In the genomic region with DNA sequence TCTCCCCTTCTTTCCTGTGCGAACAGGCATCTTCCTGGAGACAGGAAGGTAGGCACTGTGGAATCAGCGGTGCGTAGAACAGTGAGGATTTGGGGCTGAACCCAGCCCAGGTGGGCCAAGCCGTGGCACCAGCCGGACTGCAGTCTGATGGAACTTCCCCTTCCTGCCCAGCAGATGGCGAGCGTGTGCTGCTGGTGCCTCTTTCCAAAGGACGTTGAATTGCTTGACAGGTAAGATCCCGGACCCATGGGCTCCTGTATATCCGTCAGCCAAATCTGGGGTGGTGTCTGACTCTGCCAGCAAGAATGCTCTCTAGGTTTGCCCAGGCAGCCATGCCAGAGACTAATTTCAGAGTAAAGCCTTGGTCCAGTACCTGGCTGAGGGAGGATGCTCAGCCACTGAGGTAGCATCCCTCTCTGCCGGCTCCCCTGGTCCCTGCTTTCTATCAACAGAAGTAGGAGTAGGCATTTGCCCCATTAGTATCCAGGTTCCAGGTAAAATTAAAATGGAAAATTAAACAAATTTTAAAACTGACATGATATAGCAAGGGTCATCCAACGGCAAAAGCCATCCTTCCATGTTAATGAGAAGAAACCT, we compare ENCODE assay signal across 8 cellular contexts. TPM values are rescaled to one million over a fixed set of nuclear protein-coding genes. Genes with fewer than 3 reads are reported as not detected.
DNase-seq lines count a peak whose midpoint lies in the region; ATAC-seq and TF ChIP-seq lines count a peak whose summit lies in the region.

No MANE protein-coding gene starts in this region.

- intact Hi-C loops in vagina (cut with DNase I), result loop anchor here (5.0 kb wide), 1 partner anchor 60 kb away; no protein-coding TSS in a partner anchor

- no peak overlapping the region for H3K4me3 ChIP-seq in vagina

- no peaks in the 10 kb centered on the region for H3K4me1 ChIP-seq in vagina

- no peaks in the 10 kb centered on the region for H3K36me3 Mint-ChIP-seq in memory B cell

- H3K4me3 Mint-ChIP-seq in memory B cell, result no peak overlapping the region

- peak; percentile 47 for DNase-seq in SIG-M5 treated with dmso at 0.1 percent for 504 hours (lab: John Stamatoyannopoulos, UW; ENCODE audit: unreplicated experiment)
- no peak for DNase-seq in SIG-M5 (lab: John Stamatoyannopoulos, UW)
- peak; percentile 64 for DNase-seq in NAMALWA (ENCODE audit: low spot score)
- DNase-seq in UCSD-AML1 (lab: John Stamatoyannopoulos, UW; ENCODE audit: unreplicated experiment), result peak; percentile 39
- DNase-seq in ecto neural progenitor cell (ENCODE audit: low spot score), result peak; percentile 80
- peak; percentile 48 to 57 for DNase-seq in memory B cell (ENCODE audit: low spot score in 2 of 2)
- no peak for DNase-seq in vagina (ENCODE audit: extremely low spot score in 2 of 2)

- H3K9me3 Mint-ChIP-seq in memory B cell, result no peaks in the 10 kb centered on the region

- H3K4me1 Mint-ChIP-seq in memory B cell, result peaks cover 3% of the 10 kb centered on the region

- no peaks in the 10 kb centered on the region for H3K27me3 ChIP-seq in vagina

- peaks cover 16% of the 10 kb centered on the region for H3K27me3 Mint-ChIP-seq in memory B cell

- peak; percentile 53 to 77 (median 60) for TF ChIP-seq CTCF in vagina (IDR thresholded peaks at IDR 0.05)

- H3K27ac ChIP-seq in vagina, result no peak overlapping the region

- no peak overlapping the region for H3K27ac Mint-ChIP-seq in memory B cell

- H3K36me3 ChIP-seq in vagina, result no peaks in the 10 kb centered on the region

- peak; percentile 69 for ATAC-seq in memory B cell (ENCODE audit: low read depth)
- no peak for ATAC-seq in HG03571 (IDR thresholded peaks at IDR 0.05; ENCODE audit: unreplicated experiment)

- no peaks in the 10 kb centered on the region for H3K9me3 ChIP-seq in vagina

- no peak for TF ChIP-seq POLR2A in vagina (IDR thresholded peaks at IDR 0.05)

RNA-seq across cellular contexts. Expression of a gene that starts 21.1 kb away (rescaled TPM):
- total RNA-seq in vagina, result not detected

Comparison
In these comparisons a context has a peak if more than half of its experiments do, and no peak if none do; other contexts are left out.
1. DNase-seq: peak in SIG-M5 treated with dmso at 0.1 percent for 504 hours (single experiment), NAMALWA (single experiment), UCSD-AML1 (single experiment), ecto neural progenitor cell (single experiment) and memory B cell (2 of 2); none in SIG-M5 (single experiment) and vagina (0 of 2).